Comparison of ENCODE assay signal across 1 cellular context in the genomic region with DNA sequence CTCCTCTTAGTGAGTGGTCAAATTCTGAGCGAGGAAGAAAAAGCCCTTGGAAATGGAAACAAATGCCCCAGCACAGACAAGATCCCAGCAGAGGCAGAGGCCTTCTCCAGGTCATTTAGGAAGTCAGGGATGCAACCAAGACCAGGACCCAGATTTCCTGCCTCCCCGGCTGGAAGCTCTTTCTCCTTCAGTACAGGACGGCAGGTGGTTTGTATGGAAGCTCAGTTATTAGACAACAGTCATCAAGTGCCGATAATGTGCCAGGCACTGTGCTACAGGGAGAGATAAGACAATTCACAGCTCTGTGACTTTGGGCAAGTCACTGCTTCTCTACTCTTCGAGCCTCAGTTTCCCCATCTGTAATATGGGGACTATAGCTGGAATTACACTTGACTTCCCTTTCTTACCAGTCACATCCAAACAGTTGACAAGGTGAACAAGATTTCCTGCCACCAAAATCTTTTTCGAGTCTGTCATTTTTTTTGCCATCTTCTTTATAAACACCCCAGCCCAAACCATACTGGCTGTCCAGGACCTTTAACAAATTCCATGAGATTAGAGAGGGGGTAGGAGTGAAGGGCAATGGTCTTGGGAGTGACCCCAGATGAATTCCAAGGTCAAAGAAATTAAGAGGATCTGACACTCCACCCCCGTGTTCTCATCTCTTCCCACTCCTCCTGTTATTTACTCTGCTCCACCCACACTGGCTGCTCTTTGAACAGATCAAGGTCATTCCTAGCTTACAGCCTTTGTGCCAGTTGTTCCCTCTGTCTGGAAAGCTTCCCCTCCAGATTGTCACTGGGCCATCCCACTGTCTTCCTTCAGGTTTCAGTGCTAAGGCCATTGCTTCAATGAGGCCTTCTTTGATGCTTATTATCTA.
TF ChIP-seq lines count a peak whose summit lies in the region.

No MANE protein-coding gene starts in this region.

TF ChIP-seq in H1, 55 proteins besides CTCF, POLR2A, EP300 and RAD21:
- no peak for TF ChIP-seq KDM4A (IDR thresholded peaks at IDR 0.05; ENCODE audit: low read depth, low read length, severe bottlenecking)
- no peak for TF ChIP-seq NANOG (IDR thresholded peaks at IDR 0.05; ENCODE audit: insufficient read depth, low read depth, low read length, poor library complexity, severe bottlenecking)
- no peak for TF ChIP-seq PHF8 (conservative IDR thresholded peaks at IDR 0.05; ENCODE audit: low read depth, low read length)
- no peak for TF ChIP-seq BACH1 (IDR thresholded peaks at IDR 0.05; ENCODE audit: low read length)
- no peak for TF ChIP-seq BCL11A (IDR thresholded peaks at IDR 0.05; ENCODE audit: low read depth in 2 of 2, low read length in 2 of 2)
- TF ChIP-seq SIX5 (IDR thresholded peaks at IDR 0.05; ENCODE audit: low read depth, low read length), result no peak
- TF ChIP-seq RNF2 (IDR thresholded peaks at IDR 0.05; ENCODE audit: borderline replicate concordance, low read depth, low read length, missing control alignments, poor library complexity, severe bottlenecking), result no peak
- TF ChIP-seq, protein P1, sequence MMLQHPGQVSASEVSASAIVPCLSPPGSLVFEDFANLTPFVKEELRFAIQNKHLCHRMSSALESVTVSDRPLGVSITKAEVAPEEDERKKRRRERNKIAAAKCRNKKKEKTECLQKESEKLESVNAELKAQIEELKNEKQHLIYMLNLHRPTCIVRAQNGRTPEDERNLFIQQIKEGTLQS (IDR thresholded peaks at IDR 0.05; ENCODE audit: insufficient read depth, low read depth, low read length), result no peak
- TF ChIP-seq CBX8 (IDR thresholded peaks at IDR 0.05; ENCODE audit: borderline replicate concordance, low read depth, low read length), result no peak
- no peak for TF ChIP-seq ASH2L (IDR thresholded peaks at IDR 0.05; ENCODE audit: low read length)
